In genomic region chr17:14304876-14305636, GRCh38 we compare ENCODE assay signal across 12 cellular contexts. TPM values are rescaled to one million over a fixed set of nuclear protein-coding genes. Genes with fewer than 3 reads are reported as not detected.
DNase-seq lines count a peak whose midpoint lies in the region; ATAC-seq lines count a peak whose summit lies in the region.
"Had no signal": no experiment of that assay in that cellular context is flagged by ENCODE, and none has a peak within 500 bp of the region (broad histone marks: within the 10 kb centered on the region; RNA-seq: fewer than 3 reads in every experiment).

No MANE protein-coding gene starts in this region.

- H3K4me1 Mint-ChIP-seq in activated naive CD4-positive, alpha-beta T cell treated with anti-CD3 and anti-CD28 coated beads, Interleukin-2, amount 10 ng/mL, durations not matched to agents 7 days and 5 days, result peaks cover 57% of the 10 kb centered on the region
- H3K4me1 Mint-ChIP-seq in activated CD4-positive, alpha-beta memory T cell treated with anti-CD3 and anti-CD28 coated beads for 36 hours (ENCODE audit: low read depth), result peaks cover 58% of the 10 kb centered on the region
- peaks cover 62% of the 10 kb centered on the region for H3K4me1 Mint-ChIP-seq in stimulated activated naive CD8-positive, alpha-beta T cell treated with anti-CD3 and anti-CD28 coated beads, Interleukin-15, amount 100 ng/mL, for 72 hours

- no peak for DNase-seq in activated naive CD4-positive, alpha-beta T cell treated with anti-CD3 and anti-CD28 coated beads, Interleukin-2, amount 10 ng/mL, durations not matched to agents 7 days and 5 days
- DNase-seq in activated naive CD4-positive, alpha-beta T cell (lab: John Stamatoyannopoulos, UW), result no peak
- DNase-seq in activated CD4-positive, alpha-beta memory T cell treated with anti-CD3 and anti-CD28 coated beads for 36 hours, result no peak
- no peak for DNase-seq in stimulated activated naive CD8-positive, alpha-beta T cell treated with anti-CD3 and anti-CD28 coated beads, Interleukin-15, amount 100 ng/mL, for 72 hours
- no peak for DNase-seq in AG08395 (ENCODE audit: low spot score)
- no peak for DNase-seq in kidney glomerular epithelial cell (lab: John Stamatoyannopoulos, UW)
- DNase-seq: left ventricle myocardium superior, NCI-H2107, stomach had no signal

- H3K27ac Mint-ChIP-seq in activated naive CD4-positive, alpha-beta T cell treated with anti-CD3 and anti-CD28 coated beads, Interleukin-2, amount 10 ng/mL, durations not matched to agents 7 days and 5 days, result peak overlapping the region; percentile 58
- peak overlapping the region; percentile 43 for H3K27ac Mint-ChIP-seq in activated CD4-positive, alpha-beta memory T cell treated with anti-CD3 and anti-CD28 coated beads for 36 hours
- H3K27ac Mint-ChIP-seq in stimulated activated naive CD8-positive, alpha-beta T cell treated with anti-CD3 and anti-CD28 coated beads, Interleukin-15, amount 100 ng/mL, for 72 hours, result no peak overlapping the region

- CTCF ChIA-PET in activated naive CD4-positive, alpha-beta T cell treated with anti-CD3 and anti-CD28 coated beads, Interleukin-2, amount 10 ng/mL, durations not matched to agents 7 days and 5 days (lab: Charles Lee), result interaction anchor here (1.1 kb wide), 1 partner anchor 14 kb away, joined by 3 read pairs; no protein-coding TSS in a partner anchor
- CTCF ChIA-PET in activated CD4-positive, alpha-beta memory T cell treated with anti-CD3 and anti-CD28 coated beads for 36 hours (lab: Charles Lee), result interaction anchor here (1.4 kb wide), 1 partner anchor 711 kb away, joined by 3 read pairs; no protein-coding TSS in a partner anchor

- intact Hi-C loops in activated CD4-positive, alpha-beta memory T cell treated with anti-CD3 and anti-CD28 coated beads for 36 hours (cut with micrococcal nuclease), result loop anchor here (5.0 to 10.0 kb wide), 2 partner anchors 510 to 958 kb away; no protein-coding TSS in a partner anchor

- POLR2A ChIA-PET in activated CD4-positive, alpha-beta memory T cell treated with anti-CD3 and anti-CD28 coated beads for 36 hours (lab: Charles Lee), result no interaction called here

- H3K4me1 ChIP-seq in iPS-18a (ENCODE audit: control insufficient read depth, low read depth, low read length), result peaks cover 53% of the 10 kb centered on the region

- peaks cover 24% of the 10 kb centered on the region for H3K36me3 Mint-ChIP-seq in activated naive CD4-positive, alpha-beta T cell treated with anti-CD3 and anti-CD28 coated beads, Interleukin-2, amount 10 ng/mL, durations not matched to agents 7 days and 5 days
- peaks cover 6% of the 10 kb centered on the region for H3K36me3 Mint-ChIP-seq in activated CD4-positive, alpha-beta memory T cell treated with anti-CD3 and anti-CD28 coated beads for 36 hours

- peak overlapping the region; percentile 69 for H3K4me3 Mint-ChIP-seq in activated naive CD4-positive, alpha-beta T cell treated with anti-CD3 and anti-CD28 coated beads, Interleukin-2, amount 10 ng/mL, durations not matched to agents 7 days and 5 days
- peak overlapping the region; percentile 68 for H3K4me3 Mint-ChIP-seq in activated CD4-positive, alpha-beta memory T cell treated with anti-CD3 and anti-CD28 coated beads for 36 hours
- H3K4me3 Mint-ChIP-seq in stimulated activated naive CD8-positive, alpha-beta T cell treated with anti-CD3 and anti-CD28 coated beads, Interleukin-15, amount 100 ng/mL, for 72 hours, result peak overlapping the region; percentile 72 to 97

- H3K9me3 Mint-ChIP-seq in activated naive CD4-positive, alpha-beta T cell treated with anti-CD3 and anti-CD28 coated beads, Interleukin-2, amount 10 ng/mL, durations not matched to agents 7 days and 5 days, result no peaks in the 10 kb centered on the region
- no peaks in the 10 kb centered on the region for H3K9me3 Mint-ChIP-seq in activated CD4-positive, alpha-beta memory T cell treated with anti-CD3 and anti-CD28 coated beads for 36 hours
- H3K9me3 Mint-ChIP-seq in stimulated activated naive CD8-positive, alpha-beta T cell treated with anti-CD3 and anti-CD28 coated beads, Interleukin-15, amount 100 ng/mL, for 72 hours, result no peaks in the 10 kb centered on the region

- no peaks in the 10 kb centered on the region for H3K36me3 ChIP-seq in iPS-18a (ENCODE audit: control insufficient read depth, low read depth, low read length)
- H3K36me3 ChIP-seq: stomach had no signal

- no peak overlapping the region for H3K27ac ChIP-seq in iPS-18a (ENCODE audit: low read length)
- H3K27ac ChIP-seq: C4-2B had no signal

- H3K9ac ChIP-seq in iPS-18a (ENCODE audit: low read length), result no peak overlapping the region

- no peaks in the 10 kb centered on the region for H3K9me3 ChIP-seq in iPS-18a (ENCODE audit: control insufficient read depth, low read depth, low read length)
- H3K9me3 ChIP-seq: stomach had no signal

- H3K27me3 Mint-ChIP-seq in activated naive CD4-positive, alpha-beta T cell treated with anti-CD3 and anti-CD28 coated beads, Interleukin-2, amount 10 ng/mL, durations not matched to agents 7 days and 5 days, result peaks cover 15% of the 10 kb centered on the region
- no peaks in the 10 kb centered on the region for H3K27me3 Mint-ChIP-seq in activated CD4-positive, alpha-beta memory T cell treated with anti-CD3 and anti-CD28 coated beads for 36 hours
- H3K27me3 Mint-ChIP-seq in stimulated activated naive CD8-positive, alpha-beta T cell treated with anti-CD3 and anti-CD28 coated beads, Interleukin-15, amount 100 ng/mL, for 72 hours, result no peaks in the 10 kb centered on the region

- ATAC-seq in stimulated activated naive CD8-positive, alpha-beta T cell treated with anti-CD3 and anti-CD28 coated beads, Interleukin-15, amount 100 ng/mL, for 72 hours, result no peak
- ATAC-seq in HG03175 (IDR thresholded peaks at IDR 0.05; ENCODE audit: unreplicated experiment), result no peak
- ATAC-seq: left ventricle myocardium superior had no signal

- peaks cover 62% of the 10 kb centered on the region for H3K27me3 ChIP-seq in iPS-18a (ENCODE audit: control insufficient read depth, insufficient read depth, low read length)

- peak overlapping the region; percentile 70 for H3K4me3 ChIP-seq in iPS-18a (ENCODE audit: low read length)

RNA-seq across cellular contexts. Expression of gene HS3ST3B1, which starts 4.2 kb away (rescaled TPM):
- 10 to 100 TPM; 13.4 to 13.9 TPM for total RNA-seq in activated CD4-positive, alpha-beta memory T cell treated with anti-CD3 and anti-CD28 coated beads for 36 hours

Comparison
In these comparisons a context has a peak if more than half of its experiments do, and no peak if none do; other contexts are left out.
1. H3K27ac Mint-ChIP-seq: peak in activated naive CD4-positive, alpha-beta T cell treated with anti-CD3 and anti-CD28 coated beads, Interleukin-2, amount 10 ng/mL, durations not matched to agents 7 days and 5 days (single experiment) and activated CD4-positive, alpha-beta memory T cell treated with anti-CD3 and anti-CD28 coated beads for 36 hours (single experiment); none in stimulated activated naive CD8-positive, alpha-beta T cell treated with anti-CD3 and anti-CD28 coated beads, Interleukin-15, amount 100 ng/mL, for 72 hours (0 of 2).
2. Peak in every context shown above with its lines, with median percentiles within 50 percentile points of each other: H3K4me3 Mint-ChIP-seq.